In the genomic region with DNA sequence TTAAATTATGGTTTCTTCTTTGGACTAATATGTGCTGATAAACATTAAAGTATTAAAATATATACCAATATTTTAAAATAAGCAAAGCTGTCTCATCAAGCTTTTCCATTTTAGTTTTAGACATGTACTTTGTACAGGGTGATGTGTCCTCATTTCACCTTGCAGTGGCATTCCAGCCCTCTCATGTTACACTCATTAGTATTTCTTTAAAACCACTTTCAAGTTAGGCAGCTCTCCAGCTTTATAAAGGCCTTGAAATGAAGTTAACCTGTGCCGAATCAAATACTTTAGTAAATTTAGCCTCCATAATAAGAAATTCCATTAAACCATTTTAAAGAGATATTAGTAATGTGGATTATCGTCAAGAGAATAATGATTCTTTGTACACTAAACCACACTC, we compare ENCODE assay signal across 14 cellular contexts.
DNase-seq lines count a peak whose midpoint lies in the region; ATAC-seq and TF ChIP-seq lines count a peak whose summit lies in the region.
"Had no signal": no experiment of that assay in that cellular context is flagged by ENCODE, and none has a peak within 500 bp of the region (broad histone marks: within the 10 kb centered on the region; RNA-seq: fewer than 3 reads in every experiment).

No MANE protein-coding gene starts in this region.

- POLR2A ChIA-PET in PC-3 (lab: Charles Lee; ENCODE audit: unreplicated experiment): no interaction called here

- H3K36me3 ChIP-seq in PC-3 (ENCODE audit: low read depth, low read length) (no peaks in the 10 kb centered on the region), thyroid gland (no peaks in the 10 kb centered on the region)

- no peaks in the 10 kb centered on the region for H3K27me3 ChIP-seq in PC-3 (ENCODE audit: low read length)
- no peaks in the 10 kb centered on the region for H3K27me3 ChIP-seq in thyroid gland
- H3K27me3 ChIP-seq: heart left ventricle had no signal

- no peaks in the 10 kb centered on the region for H3K79me2 ChIP-seq in PC-3 (ENCODE audit: low read length)

- H4K20me1 ChIP-seq in PC-3 (ENCODE audit: low read length): no peaks in the 10 kb centered on the region

- no peaks in the 10 kb centered on the region for H3F3A ChIP-seq in PC-3 (ENCODE audit: low read length, unreplicated experiment)

- H3K4me2 ChIP-seq in PC-3 (ENCODE audit: low read length): peak overlapping the region; percentile 6; the same call in 1 of the 2 replicates

- WGBS in thyroid gland, 2 donors: 27 to 43% methylated on average over 2 of the region's 2 CpGs

- intact Hi-C loops in PC-3 (cut with micrococcal nuclease) (loop anchor here (5.0 kb wide), 1 partner anchor 80 kb away; no protein-coding TSS in a partner anchor), thyroid gland (cut with DNase I) (no loop called here), posterior cingulate gyrus (cut with DNase I) (no loop called here)

- peaks cover 42% of the 10 kb centered on the region for H3K4me1 ChIP-seq in PC-3 (ENCODE audit: insufficient read depth, low read length)
- H3K4me1 ChIP-seq in thyroid gland: peaks cover 33 to 40% of the 10 kb centered on the region in 2 donors

- H3K9me2 ChIP-seq in PC-3 (replicated peaks; ENCODE audit: low read length): no peaks in the 10 kb centered on the region

- no peak for TF ChIP-seq POLR2A in thyroid gland (IDR thresholded peaks at IDR 0.05)

- no peak overlapping the region for H2AFZ ChIP-seq in PC-3 (ENCODE audit: low read length)

- no TSS peak for BruUV-seq in PC-3 (replicated peaks; lab: Mats Ljungman, UMichigan)

- CTCF ChIA-PET in PC-3 (lab: Charles Lee): no interaction called here

- no peak overlapping the region for H3K4me3 ChIP-seq in PC-3 (ENCODE audit: low read length)
- H3K4me3 ChIP-seq in thyroid gland (replicated peaks in 1 of 3): no peak overlapping the region
- H3K4me3 ChIP-seq: heart left ventricle had no signal

- H3K27ac ChIP-seq in PC-3 (ENCODE audit: low read length): peak overlapping the region; percentile 66; the same call in 1 of the 2 replicates
- peak overlapping the region; percentile 72 to 81 (median 80) for H3K27ac ChIP-seq in thyroid gland
- H3K27ac ChIP-seq: heart left ventricle had no signal

- H3K9ac ChIP-seq in PC-3 (ENCODE audit: low read length): no peak overlapping the region

- DNase-seq in NCI-H510A treated with DMSO at 0.1 percent for 48 hours (lab: John Stamatoyannopoulos, UW) (peak; percentile 29), NCI-H510A (lab: John Stamatoyannopoulos, UW) (no peak), PC-3 (peak; percentile 34), fibroblast of peridontal ligament (ENCODE audit: extremely low read depth) (peak; percentile 21), thyroid gland (peak; percentile 58 to 60), iPS-NIHi7 (ENCODE audit: extremely low spot score) (no peak), posterior cingulate gyrus (no peak)
- no peak for DNase-seq in activated CD4-positive, CD25-positive, alpha-beta regulatory T cell (lab: John Stamatoyannopoulos, UW)
- DNase-seq: ACHN; activated CD8-positive, alpha-beta T cell treated with anti-CD3 and anti-CD28 coated beads for 36 hours; activated naive CD4-positive, alpha-beta T cell treated with anti-CD3 and anti-CD28 coated beads, Interleukin-2, amount 50 U/mL, for 16 hours; heart left ventricle; right cardiac atrium; T-cell had no signal

- peak; percentile 21; the same call in 1 of the 2 replicates for ATAC-seq in PC-3
- ATAC-seq: activated CD8-positive, alpha-beta T cell treated with anti-CD3 and anti-CD28 coated beads for 36 hours; T-cell had no signal

- H3K9me3 ChIP-seq in PC-3 (ENCODE audit: low read length): no peaks in the 10 kb centered on the region
- no peaks in the 10 kb centered on the region for H3K9me3 ChIP-seq in thyroid gland
- H3K9me3 ChIP-seq: heart left ventricle had no signal

- no peak for TF ChIP-seq CTCF in PC-3 (conservative IDR thresholded peaks at IDR 0.05; ENCODE audit: low read depth, low read length)
- no peak for TF ChIP-seq CTCF in thyroid gland (IDR thresholded peaks at IDR 0.05)

Comparison
In these comparisons a context has a peak if more than half of its experiments do, and no peak if none do; other contexts are left out.
1. DNase-seq: peak in NCI-H510A treated with DMSO at 0.1 percent for 48 hours (single experiment), PC-3 (single experiment), fibroblast of peridontal ligament (single experiment) and thyroid gland (2 of 2); none in NCI-H510A (single experiment), activated CD4-positive, CD25-positive, alpha-beta regulatory T cell (0 of 4), iPS-NIHi7 (single experiment) and posterior cingulate gyrus (0 of 10).